17 cellular contexts compared by ENCODE assay signal in genomic region chr11:128512478-128513127, GRCh38.
DNase-seq lines count a peak whose midpoint lies in the region; ATAC-seq, FAIRE-seq and TF ChIP-seq lines count a peak whose summit lies in the region.
"Had no signal": no experiment of that assay in that cellular context is flagged by ENCODE, and none has a peak within 500 bp of the region (broad histone marks: within the 10 kb centered on the region; RNA-seq: fewer than 3 reads in every experiment).

No MANE protein-coding gene starts in this region.

- H3K9ac ChIP-seq in GM12878 (ENCODE audit: control insufficient read depth, insufficient read depth, low read length), result no peak overlapping the region

- H3K27me3 ChIP-seq in GM12878 (replicated peaks in 1 of 2; ENCODE audit: control insufficient read depth in 2 of 2, insufficient read depth in 2 of 2, low read length in 1 of 2), result no peaks in the 10 kb centered on the region
- H3K27me3 ChIP-seq: heart left ventricle had no signal

- no peaks in the 10 kb centered on the region for H3K9me3 Mint-ChIP-seq in IgD-negative memory B cell
- H3K9me3 Mint-ChIP-seq in stimulated activated memory B cell treated with anti-CD40 and anti-IgM and Interleukin-4, amounts not matched to agents 10 μg/mL and 1 μg/mL and 100 μg/mL, for 72 hours, result no peaks in the 10 kb centered on the region

- TF ChIP-seq CTCF in GM12878 (IDR thresholded peaks at IDR 0.05 in 2 of 3, conservative IDR thresholded peaks at IDR 0.05 in 1 of 3; ENCODE audit: control insufficient read depth in 2 of 3, extremely low read depth in 1 of 3, insufficient read depth in 1 of 3, low read depth in 3 of 3, low read length in 3 of 3), result no peak

- peak overlapping the region; percentile 36 to 80 (median 72) for H3K27ac Mint-ChIP-seq in IgD-negative memory B cell
- H3K27ac Mint-ChIP-seq in T-helper 17 cell, result peak overlapping the region; percentile 100
- peak overlapping the region; percentile 59 for H3K27ac Mint-ChIP-seq in stimulated activated memory B cell treated with anti-CD40 and anti-IgM and Interleukin-4, amounts not matched to agents 10 μg/mL and 1 μg/mL and 100 μg/mL, for 72 hours

- RAD21 ChIA-PET in GM12878 (lab: Charles Lee; ENCODE audit: unreplicated experiment), result interaction anchor here (0.5 to 2.1 kb wide), 5 partner anchors 10 to 189 kb away, joined by 3 to 13 read pairs (median 3); no protein-coding TSS in a partner anchor

- H3K9me3 ChIP-seq in T-helper 17 cell (ENCODE audit: control insufficient read depth, low read length, poor library complexity, severe bottlenecking) (no peaks in the 10 kb centered on the region), GM12878 (replicated peaks; ENCODE audit: control insufficient read depth, insufficient read depth, low read length) (no peaks in the 10 kb centered on the region)
- H3K9me3 ChIP-seq: heart left ventricle, psoas muscle had no signal

- H3K4me1 ChIP-seq in GM12878 (ENCODE audit: control insufficient read depth, insufficient read depth, low read length), result peaks cover 27% of the 10 kb centered on the region

- H3K4me1 Mint-ChIP-seq in IgD-negative memory B cell (peaks cover 94 to 98% (median 95%) of the 10 kb centered on the region in 3 donors), T-helper 17 cell (peaks cover 85% of the 10 kb centered on the region)
- H3K4me1 Mint-ChIP-seq in stimulated activated memory B cell treated with anti-CD40 and anti-IgM and Interleukin-4, amounts not matched to agents 10 μg/mL and 1 μg/mL and 100 μg/mL, for 72 hours, result peaks cover 99% of the 10 kb centered on the region

- intact Hi-C loops in GM12878 (cut with micrococcal nuclease; ENCODE audit: unreplicated experiment), result no loop called here

- SMC1A ChIA-PET in GM12878 (lab: Charles Lee; ENCODE audit: uncharacterized antibody, unreplicated experiment), result interaction anchor here (0.6 to 9.8 kb wide), 8 partner anchors 9 to 112 kb away, joined by 3 to 154 read pairs (median 4); no protein-coding TSS in a partner anchor

- BruUV-seq in GM12878 (replicated peaks; lab: Mats Ljungman, UMichigan), result no TSS peak

- H2AFZ ChIP-seq in GM12878 (ENCODE audit: control insufficient read depth, low read depth, low read length), result no peak overlapping the region

- H3K79me2 ChIP-seq in GM12878 (ENCODE audit: control insufficient read depth, insufficient read depth, low read length), result peaks cover 99% of the 10 kb centered on the region

- no peak overlapping the region for H3K27ac ChIP-seq in GM12878 (ENCODE audit: control insufficient read depth, insufficient read depth)
- H3K27ac ChIP-seq: psoas muscle had no signal

- 73% methylated on average over 14 of the region's 14 CpGs for WGBS in GM12878 (ENCODE audit: insufficient coverage, insufficient replicate concordance, low lambda C conversion rate, missing lambda C conversion rate)

- H3K4me3 Mint-ChIP-seq in IgD-negative memory B cell (peak overlapping the region; percentile 46 to 98 (median 70)), T-helper 17 cell (peak overlapping the region; percentile 97)
- H3K4me3 Mint-ChIP-seq in stimulated activated memory B cell treated with anti-CD40 and anti-IgM and Interleukin-4, amounts not matched to agents 10 μg/mL and 1 μg/mL and 100 μg/mL, for 72 hours, result no peak overlapping the region

- no peaks in the 10 kb centered on the region for H4K20me1 ChIP-seq in GM12878 (ENCODE audit: control insufficient read depth, insufficient read depth)

- TF ChIP-seq POLR2A in GM12878 (IDR thresholded peaks at IDR 0.05; ENCODE audit: low read depth, low read length), result peak; percentile 64

- H3K27me3 Mint-ChIP-seq in IgD-negative memory B cell, result no peaks in the 10 kb centered on the region
- no peaks in the 10 kb centered on the region for H3K27me3 Mint-ChIP-seq in T-helper 17 cell
- H3K27me3 Mint-ChIP-seq in stimulated activated memory B cell treated with anti-CD40 and anti-IgM and Interleukin-4, amounts not matched to agents 10 μg/mL and 1 μg/mL and 100 μg/mL, for 72 hours, result no peaks in the 10 kb centered on the region

- no peak for TF ChIP-seq EP300 in GM12878 (IDR thresholded peaks at IDR 0.05; ENCODE audit: borderline replicate concordance in 1 of 2, control insufficient read depth in 1 of 2, low read depth in 2 of 2, low read length in 2 of 2)

- POLR2A ChIA-PET in GM12878 (lab: Charles Lee), result interaction anchor here (0.6 to 1.1 kb wide), 3 partner anchors 10 to 15 kb away, joined by 3 read pairs; no protein-coding TSS in a partner anchor

- H3K4me2 ChIP-seq in GM12878 (ENCODE audit: control insufficient read depth, insufficient read depth), result peak overlapping the region; percentile 23; the same call in 1 of the 2 replicates

- in situ Hi-C loops in GM12878 (cut with MboI), result no loop called here

- CTCF ChIA-PET in GM12878 (lab: Yijun Ruan, JAX), result interaction anchor here (1.3 kb wide), 1 partner anchor 116 kb away, joined by 4 read pairs; no protein-coding TSS in a partner anchor

- no peak overlapping the region for H3K4me3 ChIP-seq in GM12878
- H3K4me3 ChIP-seq: psoas muscle had no signal

- H3K36me3 Mint-ChIP-seq in IgD-negative memory B cell (peaks cover 7% of the 10 kb centered on the region), T-helper 17 cell (ENCODE audit: low read depth) (peaks cover 37% of the 10 kb centered on the region)
- H3K36me3 Mint-ChIP-seq in stimulated activated memory B cell treated with anti-CD40 and anti-IgM and Interleukin-4, amounts not matched to agents 10 μg/mL and 1 μg/mL and 100 μg/mL, for 72 hours, result peaks cover 55% of the 10 kb centered on the region

- peaks cover 3 to 15% of the 10 kb centered on the region in 2 experiments for H3K36me3 ChIP-seq in GM12878 (ENCODE audit: control insufficient read depth in 2 of 2, insufficient read depth in 2 of 2, low read length in 1 of 2)

- TF ChIP-seq RAD21 in GM12878 (IDR thresholded peaks at IDR 0.05; ENCODE audit: insufficient read depth, low read depth, low read length), result no peak

- DNase-seq in T-helper 17 cell, result peak in 1 of 3 donors; percentile 53
- DNase-seq in GM12878 (ENCODE audit: low read depth, low spot score), result no peak
- DNase-seq in NCI-H146 (lab: John Stamatoyannopoulos, UW), result no peak
- no peak for DNase-seq in NCI-H526 (lab: John Stamatoyannopoulos, UW)
- DNase-seq: activated CD4-positive, alpha-beta T cell treated with anti-CD3 and anti-CD28 coated beads for 4 hours; COR-L47; GOT3; heart left ventricle; mammary epithelial cell; NCI-H1105; NCI-H526 treated with DMSO at 0.1 percent for 48 hours; psoas muscle had no signal

- no peak for FAIRE-seq in GM12878 (lab: Jason Lieb, UNC)
- FAIRE-seq: endometrium had no signal

- ATAC-seq in T-helper 17 cell, result peak; percentile 45
- no peak for ATAC-seq in GM12878
- ATAC-seq in stimulated activated memory B cell treated with anti-CD40 and anti-IgM and Interleukin-4, amounts not matched to agents 10 μg/mL and 1 μg/mL and 100 μg/mL, for 72 hours, result no peak
- ATAC-seq in GM18858 (IDR thresholded peaks at IDR 0.05; ENCODE audit: unreplicated experiment), result no peak
- no peak for ATAC-seq in HG02938 (IDR thresholded peaks at IDR 0.05; ENCODE audit: unreplicated experiment)
- ATAC-seq: psoas muscle had no signal

TF ChIP-seq in GM12878, 131 proteins besides CTCF, POLR2A, EP300 and RAD21:
- TF ChIP-seq IRF4 (IDR thresholded peaks at IDR 0.05; ENCODE audit: low read depth, low read length) (no peak), YBX1 (IDR thresholded peaks at IDR 0.05) (no peak), CEBPZ (IDR thresholded peaks at IDR 0.05; ENCODE audit: low read depth, low read length) (no peak), GATAD2B (conservative IDR thresholded peaks at IDR 0.05; ENCODE audit: low read depth) (no peak), ATF7 (IDR thresholded peaks at IDR 0.05; ENCODE audit: low read depth) (no peak), NR2F1 (conservative IDR thresholded peaks at IDR 0.05) (no peak), DPF2 (IDR thresholded peaks at IDR 0.05) (no peak), HCFC1 (IDR thresholded peaks at IDR 0.05; ENCODE audit: low read length) (no peak), STAT3 (IDR thresholded peaks at IDR 0.05; ENCODE audit: low read depth, low read length) (no peak), NRF1 (conservative IDR thresholded peaks at IDR 0.05; ENCODE audit: low read depth, low read length) (no peak), RUNX3 (IDR thresholded peaks at IDR 0.05; ENCODE audit: low read length) (no peak), PAX5 (IDR thresholded peaks at IDR 0.05; ENCODE audit: borderline replicate concordance, low read depth, low read length) (no peak), BHLHE40 (IDR thresholded peaks at IDR 0.05; ENCODE audit: borderline replicate concordance in 1 of 2, low read depth in 2 of 2, low read length in 1 of 2) (no peak), STAT1 (conservative IDR thresholded peaks at IDR 0.05) (no peak)
